ENCODE assay signal across 22 cellular contexts in genomic region chr4:61385302-61385701, GRCh38.
"Had no signal": no experiment of that assay in that cellular context is flagged by ENCODE, and none has a peak within 500 bp of the region (broad histone marks: within the 10 kb centered on the region; RNA-seq: fewer than 3 reads in every experiment).

No MANE protein-coding gene starts in this region.

- DNase-seq: activated CD4-positive, alpha-beta T cell treated with anti-CD3 and anti-CD28 coated beads for 4 hours; activated CD4-positive, alpha-beta T cell treated with anti-CD3 and anti-CD28 coated beads, Interleukin-2, amount 50 U/mL, for 48 hours; activated gamma-delta T cell treated with Interleukin-2 at 50 U/mL for 16 hours; activated naive CD4-positive, alpha-beta T cell treated with anti-CD3 and anti-CD28 coated beads, Interleukin-2, amount 10 ng/mL, durations not matched to agents 7 days and 5 days; activated naive CD8-positive, alpha-beta T cell treated with anti-CD3 and anti-CD28 coated beads for 36 hours; activated T-cell treated with anti-CD3 and anti-CD28 coated beads, Interleukin-2, amount 50 U/mL, for 72 hours; body of pancreas; central memory CD4-positive, alpha-beta T cell; MG63; NCI-H1105; NCI-H1436; NCI-H187; NCI-H2081; NCI-H510A treated with DMSO at 0.1 percent for 48 hours; NCI-H69; NK-92 treated with Interleukin-12 subunit alpha and Interleukin-12 subunit beta, amount 100 ng/mL, for 24 hours; OCI-M1; SHP77 had no signal

- H3K4me2 ChIP-seq: KMS-11 had no signal

- H3K27ac Mint-ChIP-seq: activated naive CD4-positive, alpha-beta T cell treated with anti-CD3 and anti-CD28 coated beads, Interleukin-2, amount 10 ng/mL, durations not matched to agents 7 days and 5 days; activated naive CD8-positive, alpha-beta T cell treated with anti-CD3 and anti-CD28 coated beads for 36 hours; activated T-cell treated with anti-CD3 and anti-CD28 coated beads, Interleukin-2, amount 50 U/mL, for 72 hours; activated T-helper 2 cell treated with anti-CD3 and anti-CD28 coated beads, Interferon-gamma antibody, Interleukin-2, Interleukin-4, amounts not matched to agents 10 μg/mL and 5 μg/mL and 100 μg/mL, durations not matched to agents 14 hours and 24 hours and 36 hours; T-helper 1 cell treated with Interleukin-12 subunit alpha and Interleukin-12 subunit beta and Interleukin-4 antibody, amounts not matched to agents 30 μg/mL and 1 μg/mL, for 36 hours had no signal

- H3K4me1 ChIP-seq: body of pancreas had no signal

- H3K4me3 ChIP-seq: body of pancreas, MG63 had no signal

- H3K4me1 Mint-ChIP-seq: activated naive CD4-positive, alpha-beta T cell treated with anti-CD3 and anti-CD28 coated beads, Interleukin-2, amount 10 ng/mL, durations not matched to agents 7 days and 5 days; activated naive CD8-positive, alpha-beta T cell treated with anti-CD3 and anti-CD28 coated beads for 36 hours had no signal

- H3K4me3 Mint-ChIP-seq: activated naive CD4-positive, alpha-beta T cell treated with anti-CD3 and anti-CD28 coated beads, Interleukin-2, amount 10 ng/mL, durations not matched to agents 7 days and 5 days; activated naive CD8-positive, alpha-beta T cell treated with anti-CD3 and anti-CD28 coated beads for 36 hours; activated T-cell treated with anti-CD3 and anti-CD28 coated beads, Interleukin-2, amount 50 U/mL, for 72 hours; T-helper 1 cell treated with Interleukin-12 subunit alpha and Interleukin-12 subunit beta and Interleukin-4 antibody, amounts not matched to agents 30 μg/mL and 1 μg/mL, for 36 hours had no signal

- H3K27me3 Mint-ChIP-seq: activated naive CD4-positive, alpha-beta T cell treated with anti-CD3 and anti-CD28 coated beads, Interleukin-2, amount 10 ng/mL, durations not matched to agents 7 days and 5 days; activated naive CD8-positive, alpha-beta T cell treated with anti-CD3 and anti-CD28 coated beads for 36 hours had no signal

- H3K36me3 Mint-ChIP-seq: activated naive CD4-positive, alpha-beta T cell treated with anti-CD3 and anti-CD28 coated beads, Interleukin-2, amount 10 ng/mL, durations not matched to agents 7 days and 5 days; activated naive CD8-positive, alpha-beta T cell treated with anti-CD3 and anti-CD28 coated beads for 36 hours had no signal

- H3K27me3 ChIP-seq: body of pancreas, MG63 had no signal

- H3K9me3 ChIP-seq: body of pancreas, MG63 had no signal

- ATAC-seq: activated CD4-positive, CD25-positive, alpha-beta regulatory T cell treated with anti-CD3 and anti-CD28 coated beads, Interleukin-2, amount 50 U/mL, for 24 hours; activated T-cell treated with anti-CD3 and anti-CD28 coated beads, Interleukin-2, amount 50 U/mL, for 72 hours; body of pancreas had no signal

- H3K27ac ChIP-seq: body of pancreas, KMS-11 had no signal

- H3K36me3 ChIP-seq: MG63 had no signal

- H3K9ac ChIP-seq: KMS-11 had no signal
